ENCODE assay signal across 10 cellular contexts in the genomic region with DNA sequence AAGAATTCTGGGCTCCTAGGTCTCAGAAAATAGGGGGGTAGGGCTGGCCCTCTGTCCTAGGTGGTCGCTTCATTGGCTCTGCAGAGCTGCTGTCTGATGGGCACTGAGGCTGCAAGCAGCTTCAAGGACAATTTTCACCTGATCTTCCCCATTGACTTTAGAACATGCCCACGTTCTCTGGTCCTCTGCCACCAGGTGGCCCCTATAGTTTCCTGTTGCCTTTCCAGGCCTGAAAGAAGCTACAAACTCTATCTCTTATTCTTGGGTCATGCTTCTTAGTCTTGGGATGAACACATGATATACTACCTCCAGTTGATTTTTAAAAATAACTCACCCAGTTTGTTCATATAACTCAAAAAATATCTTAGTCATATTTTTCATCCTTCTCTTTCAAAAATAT. TPM values are rescaled to one million over a fixed set of nuclear protein-coding genes. Genes with fewer than 3 reads are reported as not detected.
DNase-seq lines count a peak whose midpoint lies in the region; ATAC-seq, FAIRE-seq and TF ChIP-seq lines count a peak whose summit lies in the region.
"Had no signal": no experiment of that assay in that cellular context is flagged by ENCODE, and none has a peak within 500 bp of the region (broad histone marks: within the 10 kb centered on the region; RNA-seq: fewer than 3 reads in every experiment).

No MANE protein-coding gene starts in this region.

- H3K9me3 ChIP-seq in OCI-LY1 (ENCODE audit: low read length) (no peaks in the 10 kb centered on the region), lower lobe of right lung (no peaks in the 10 kb centered on the region)

- no peaks in the 10 kb centered on the region for H3K4me1 ChIP-seq in OCI-LY1 (ENCODE audit: insufficient read depth, low read length, severe bottlenecking)
- no peaks in the 10 kb centered on the region for H3K4me1 ChIP-seq in lower lobe of right lung

- H3K4me3 Mint-ChIP-seq in CD14-positive monocyte: no peak overlapping the region

- H3K36me3 ChIP-seq in OCI-LY1 (ENCODE audit: insufficient read depth, low read length) (no peaks in the 10 kb centered on the region), lower lobe of right lung (no peaks in the 10 kb centered on the region)

- intact Hi-C loops in CD14-positive monocyte (cut with micrococcal nuclease) (no loop called here), lower lobe of right lung (cut with DNase I) (no loop called here)

- ATAC-seq in lower lobe of right lung (peak in 1 of 2 donors; percentile 15), GM19328 (IDR thresholded peaks at IDR 0.05; ENCODE audit: unreplicated experiment) (no peak), HG03571 (IDR thresholded peaks at IDR 0.05; ENCODE audit: unreplicated experiment) (no peak)

- H3K27me3 ChIP-seq in OCI-LY1 (ENCODE audit: insufficient read depth, low read length): no peaks in the 10 kb centered on the region
- H3K27me3 ChIP-seq in lower lobe of right lung (ENCODE audit: low read depth): no peaks in the 10 kb centered on the region

- H3K9ac ChIP-seq in OCI-LY1 (ENCODE audit: low read length): no peak overlapping the region

- no peaks in the 10 kb centered on the region for H3K9me2 ChIP-seq in OCI-LY1 (ENCODE audit: low read depth, low read length)

- no peak overlapping the region for H3K4me2 ChIP-seq in OCI-LY1 (ENCODE audit: low read length)

- H3K36me3 Mint-ChIP-seq in CD14-positive monocyte: no peaks in the 10 kb centered on the region

- peaks cover 0 to 5% (median 0%) of the 10 kb centered on the region in 7 donors for H3K9me3 Mint-ChIP-seq in CD14-positive monocyte

- no peak overlapping the region for H3K27ac Mint-ChIP-seq in CD14-positive monocyte

- H4K20me1 ChIP-seq in OCI-LY1 (ENCODE audit: insufficient read depth, low read length): no peaks in the 10 kb centered on the region

- H3F3A ChIP-seq in OCI-LY1 (ENCODE audit: insufficient read depth, low read length): no peaks in the 10 kb centered on the region

- DNase-seq in CD14-positive monocyte (ENCODE audit: low spot score) (no peak), GM19239 (ENCODE audit: insufficient read length, low spot score) (peak; percentile 23), amniotic epithelial cell (ENCODE audit: low read depth) (peak; percentile 18), lower lobe of right lung (no peak), NCI-H1092 treated with DMSO at 0.1 percent for 48 hours (lab: John Stamatoyannopoulos, UW) (no peak)

- H3K4me3 ChIP-seq in OCI-LY1 (ENCODE audit: low read depth, low read length, poor library complexity, severe bottlenecking) (no peak overlapping the region), lower lobe of right lung (no peak overlapping the region)

- peaks cover 1 to 2% (median 2%) of the 10 kb centered on the region in 3 donors for H3K27me3 Mint-ChIP-seq in CD14-positive monocyte (ENCODE audit: low read depth in 3 of 3)

- TF ChIP-seq CTCF in CD14-positive monocyte (IDR thresholded peaks at IDR 0.05): peak; percentile 43
- TF ChIP-seq CTCF in OCI-LY1 (IDR thresholded peaks at IDR 0.05; ENCODE audit: low read length): peak; percentile 64
- peak; percentile 34 for TF ChIP-seq CTCF in lower lobe of right lung (IDR thresholded peaks at IDR 0.05)

- H3K27ac ChIP-seq in OCI-LY1 (ENCODE audit: low read depth, low read length, poor library complexity, severe bottlenecking) (no peak overlapping the region), lower lobe of right lung (no peak overlapping the region)

- H3K4me1 Mint-ChIP-seq in CD14-positive monocyte: peaks cover 23% of the 10 kb centered on the region

- no peaks in the 10 kb centered on the region for H3K79me2 ChIP-seq in OCI-LY1 (ENCODE audit: insufficient read depth, low read length)

- peak; percentile 88 for FAIRE-seq in GM19239 (lab: Jason Lieb, UNC)

- H2AFZ ChIP-seq in OCI-LY1 (ENCODE audit: low read length): no peak overlapping the region

RNA-seq across cellular contexts. Expression of a gene that starts 26.3 kb away (rescaled TPM):
- polyA plus RNA-seq in CD14-positive monocyte: not detected
- total RNA-seq in lower lobe of right lung: not detected
- total RNA-seq: glomerular endothelial cell, urinary bladder had no signal
- polyA plus RNA-seq: urinary bladder had no signal

Comparison
In these comparisons a context has a peak if more than half of its experiments do, and no peak if none do; other contexts are left out.
1. DNase-seq: peak in GM19239 (single experiment) and amniotic epithelial cell (single experiment); none in CD14-positive monocyte (single experiment), lower lobe of right lung (single experiment) and NCI-H1092 treated with DMSO at 0.1 percent for 48 hours (single experiment).
2. Peak in every context shown above with its lines, with median percentiles within 50 percentile points of each other: CTCF ChIP-seq.